ENCODE assay signal across 10 cellular contexts in the genomic region with DNA sequence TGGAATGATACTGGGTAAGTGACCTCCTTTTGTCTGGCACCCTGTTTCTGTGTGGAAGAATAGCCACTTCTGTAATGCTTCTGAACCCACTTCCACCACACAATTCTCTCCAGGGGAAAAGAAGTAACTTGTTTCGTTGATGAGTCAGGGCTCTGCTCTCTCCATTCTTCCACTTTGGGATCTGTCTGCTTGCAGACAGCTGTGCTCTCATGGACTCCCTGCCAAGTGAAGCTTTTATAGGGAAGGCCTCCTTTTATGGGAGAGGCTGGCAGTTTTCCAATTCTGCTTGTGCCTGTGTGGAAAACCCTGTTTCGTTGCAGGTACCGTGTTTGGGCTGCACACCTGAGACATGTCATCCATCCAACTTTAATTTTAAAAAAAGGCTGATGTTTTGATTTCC.
DNase-seq lines count a peak whose midpoint lies in the region; ATAC-seq and TF ChIP-seq lines count a peak whose summit lies in the region.
"Had no signal": no experiment of that assay in that cellular context is flagged by ENCODE, and none has a peak within 500 bp of the region (broad histone marks: within the 10 kb centered on the region; RNA-seq: fewer than 3 reads in every experiment).

No MANE protein-coding gene starts in this region.

- no peaks in the 10 kb centered on the region for H3K36me3 ChIP-seq in mammary epithelial cell (ENCODE audit: insufficient read depth, low read length)
- H3K36me3 ChIP-seq in sigmoid colon, result no peaks in the 10 kb centered on the region
- H3K36me3 ChIP-seq in neuronal stem cell (replicated peaks in 1 of 2; ENCODE audit: control insufficient read depth in 2 of 2, insufficient read depth in 2 of 2, low read length in 2 of 2), result no peaks in the 10 kb centered on the region
- H3K36me3 ChIP-seq: lower lobe of right lung had no signal

- dilution Hi-C loops in mammary epithelial cell (cut with HindIII; ENCODE audit: low sequenced_read_pairs), result loop anchor here (10.0 kb wide), 1 partner anchor 218 kb away; no protein-coding TSS in a partner anchor

- no peak overlapping the region for H2AK5ac ChIP-seq in neuronal stem cell (ENCODE audit: low read depth, low read length)

- H2BK5ac ChIP-seq in neuronal stem cell (ENCODE audit: low read length), result no peak overlapping the region

- no peak for TF ChIP-seq POLR2A in sigmoid colon (IDR thresholded peaks at IDR 0.05)

- H2BK15ac ChIP-seq in neuronal stem cell (ENCODE audit: low read length), result no peak overlapping the region

- no peaks in the 10 kb centered on the region for H4K20me1 ChIP-seq in mammary epithelial cell (ENCODE audit: insufficient read depth, low read length)

- no peaks in the 10 kb centered on the region for H3K27me3 ChIP-seq in mammary epithelial cell (ENCODE audit: insufficient read depth, low read length)
- no peaks in the 10 kb centered on the region for H3K27me3 ChIP-seq in sigmoid colon
- no peaks in the 10 kb centered on the region for H3K27me3 ChIP-seq in neuronal stem cell (ENCODE audit: control insufficient read depth in 3 of 3, insufficient read depth in 3 of 3, low read depth in 1 of 3, low read length in 3 of 3)

- no peaks in the 10 kb centered on the region for H3K79me1 ChIP-seq in neuronal stem cell (ENCODE audit: low read depth, low read length)

- H3K9me3 ChIP-seq in mammary epithelial cell (replicated peaks; ENCODE audit: insufficient read depth, low read length), result no peaks in the 10 kb centered on the region
- H3K9me3 ChIP-seq in sigmoid colon, result no peaks in the 10 kb centered on the region
- H3K9me3 ChIP-seq in neuronal stem cell (replicated peaks in 1 of 2; ENCODE audit: control insufficient read depth in 2 of 2, insufficient read depth in 1 of 2, low read depth in 1 of 2, low read length in 2 of 2), result no peaks in the 10 kb centered on the region
- H3K9me3 ChIP-seq: lower lobe of right lung had no signal

- no peak overlapping the region for H3K23ac ChIP-seq in neuronal stem cell (ENCODE audit: low read depth, low read length, poor library complexity)

- no peak overlapping the region for H3K4ac ChIP-seq in neuronal stem cell (ENCODE audit: low read length)

- intact Hi-C loops in mammary epithelial cell (cut with micrococcal nuclease) (no loop called here), sigmoid colon (cut with DNase I) (no loop called here)

- H3K14ac ChIP-seq in neuronal stem cell (ENCODE audit: low read length), result no peak overlapping the region

- DNase-seq in HCEC 1CT, result peak; percentile 79
- peak; percentile 61 for DNase-seq in NCI-H2171 (lab: John Stamatoyannopoulos, UW)
- peak; percentile 85 for DNase-seq in mammary epithelial cell
- DNase-seq in sigmoid colon, result peak; percentile 65
- no peak for DNase-seq in GOT3 (lab: John Stamatoyannopoulos, UW)
- DNase-seq in neuronal stem cell (ENCODE audit: low spot score), result no peak
- DNase-seq: activated CD8-positive, alpha-beta memory T cell treated with anti-CD3 and anti-CD28 coated beads for 24 hours; lower lobe of right lung had no signal

- peak overlapping the region; percentile 36 for H3K4me2 ChIP-seq in mammary epithelial cell (ENCODE audit: insufficient read depth, low read depth, low read length)
- no peak overlapping the region for H3K4me2 ChIP-seq in neuronal stem cell (ENCODE audit: insufficient read depth, low read length, poor library complexity, severe bottlenecking)

- no peak overlapping the region for H2BK12ac ChIP-seq in neuronal stem cell (ENCODE audit: low read length)

- H3K9ac ChIP-seq in mammary epithelial cell (ENCODE audit: insufficient read depth, low read length) (no peak overlapping the region), neuronal stem cell (ENCODE audit: low read depth, low read length, poor library complexity) (no peak overlapping the region)

- H2AFZ ChIP-seq in mammary epithelial cell (ENCODE audit: low read depth, low read length) (no peak overlapping the region), neuronal stem cell (ENCODE audit: low read length) (no peak overlapping the region)

- H3K27ac ChIP-seq in mammary epithelial cell (ENCODE audit: insufficient read depth, low read depth, low read length), result no peak overlapping the region
- no peak overlapping the region for H3K27ac ChIP-seq in sigmoid colon
- no peak overlapping the region for H3K27ac ChIP-seq in neuronal stem cell (replicated peaks; ENCODE audit: low read length)
- H3K27ac ChIP-seq: lower lobe of right lung had no signal

- no peak for TF ChIP-seq EP300 in sigmoid colon (IDR thresholded peaks at IDR 0.05)

- no peak overlapping the region for H4K91ac ChIP-seq in neuronal stem cell (ENCODE audit: low read depth, low read length, poor library complexity)

- H2BK120ac ChIP-seq in neuronal stem cell (ENCODE audit: low read depth, low read length), result no peak overlapping the region

- no peak overlapping the region for H3K18ac ChIP-seq in neuronal stem cell (ENCODE audit: low read length)

- no peaks in the 10 kb centered on the region for H3K79me2 ChIP-seq in mammary epithelial cell (ENCODE audit: insufficient read depth, low read length)

- no peak for ATAC-seq in HG03045 (IDR thresholded peaks at IDR 0.05; ENCODE audit: unreplicated experiment)
- ATAC-seq: lower lobe of right lung, Panc1 had no signal

- H3K4me1 ChIP-seq in mammary epithelial cell (ENCODE audit: insufficient read depth, low read length) (peaks cover 22% of the 10 kb centered on the region), sigmoid colon (peaks cover 0 to 9% (median 4%) of the 10 kb centered on the region in 4 donors), neuronal stem cell (ENCODE audit: control insufficient read depth in 2 of 2, insufficient read depth in 1 of 2, low read depth in 1 of 2, low read length in 2 of 2) (no peaks in the 10 kb centered on the region)
- H3K4me1 ChIP-seq: lower lobe of right lung had no signal

- WGBS in mammary epithelial cell (ENCODE audit: low coverage, missing lambda C conversion rate), result 2% methylated on average over 3 of the region's 3 CpGs
- WGBS in sigmoid colon, 2 donors, result 8 to 41% methylated on average over 3 of the region's 3 CpGs
- no CpG with 5 or more reads among the region's 3 CpGs for WGBS in neuronal stem cell (ENCODE audit: extremely low coverage in 2 of 2, insufficient read length in 2 of 2, insufficient replicate concordance in 1 of 2), 2 donors

- H3K4me3 ChIP-seq in mammary epithelial cell (replicated peaks in 1 of 3; ENCODE audit: insufficient read depth in 1 of 3, low read depth in 2 of 3, low read length in 3 of 3) (no peak overlapping the region), sigmoid colon (no peak overlapping the region), neuronal stem cell (ENCODE audit: low read length in 2 of 2) (no peak overlapping the region)
- H3K4me3 ChIP-seq: lower lobe of right lung had no signal

- in situ Hi-C loops in mammary epithelial cell (cut with MboI; ENCODE audit: low sequenced_read_pairs in 2 of 2), result no loop called here

- H4K8ac ChIP-seq in neuronal stem cell (ENCODE audit: low read depth, low read length), result no peak overlapping the region

- TF ChIP-seq CTCF in mammary epithelial cell (conservative IDR thresholded peaks at IDR 0.05 in 1 of 2, IDR thresholded peaks at IDR 0.05 in 1 of 2; ENCODE audit: extremely low read depth in 1 of 2, insufficient read depth in 1 of 2, low read depth in 1 of 2, low read length in 2 of 2) (no peak), sigmoid colon (IDR thresholded peaks at IDR 0.05) (no peak)

- CTCF ChIA-PET in mammary epithelial cell (lab: Charles Lee; ENCODE audit: low non-redundant PET), result no interaction called here

- BruUV-seq in mammary epithelial cell (replicated peaks; lab: Mats Ljungman, UMichigan), result no TSS peak

Comparison
In these comparisons a context has a peak if more than half of its experiments do, and no peak if none do; other contexts are left out.
1. DNase-seq: peak in HCEC 1CT (single experiment), NCI-H2171 (single experiment), mammary epithelial cell (single experiment) and sigmoid colon (single experiment); none in GOT3 (single experiment) and neuronal stem cell (single experiment).